Comparison of ENCODE assay signal across 23 cellular contexts in the genomic region with DNA sequence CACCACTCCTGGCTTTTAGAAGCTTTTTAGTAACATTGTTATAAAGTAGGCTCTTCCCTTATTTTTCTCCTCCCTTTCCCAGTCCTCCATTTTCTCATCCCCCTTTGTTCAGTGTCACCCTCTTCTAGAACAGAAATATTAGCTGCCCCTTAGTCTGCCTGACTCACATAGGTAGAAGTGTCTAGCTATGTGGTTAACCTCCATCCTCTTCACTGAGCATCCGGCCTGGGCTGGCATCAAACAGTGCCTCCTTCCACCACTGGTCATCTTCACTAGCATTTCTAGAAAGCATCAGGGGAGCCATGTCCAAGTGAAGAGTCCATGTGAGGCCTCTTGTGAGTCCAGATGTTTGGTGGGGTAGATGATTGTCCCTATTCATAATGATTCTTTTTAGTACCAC.
DNase-seq lines count a peak whose midpoint lies in the region; ATAC-seq and TF ChIP-seq lines count a peak whose summit lies in the region.
"Had no signal": no experiment of that assay in that cellular context is flagged by ENCODE, and none has a peak within 500 bp of the region (broad histone marks: within the 10 kb centered on the region; RNA-seq: fewer than 3 reads in every experiment).

No MANE protein-coding gene starts in this region.

- peaks cover 69% of the 10 kb centered on the region for H3K4me1 Mint-ChIP-seq in CD8-positive, alpha-beta T cell (ENCODE audit: low read depth)
- H3K4me1 Mint-ChIP-seq in T-cell: peaks cover 66 to 86% (median 69%) of the 10 kb centered on the region in 3 donors
- peaks cover 43 to 81% (median 72%) of the 10 kb centered on the region in 4 donors for H3K4me1 Mint-ChIP-seq in naive thymus-derived CD8-positive, alpha-beta T cell

- ATAC-seq in CD8-positive, alpha-beta T cell: no peak
- no peak for ATAC-seq in T-cell (replicated peaks in 1 of 4)
- ATAC-seq in naive thymus-derived CD8-positive, alpha-beta T cell: no peak
- ATAC-seq: Panc1 had no signal

- TF ChIP-seq CTCF in CD8-positive, alpha-beta T cell (IDR thresholded peaks at IDR 0.05): no peak
- TF ChIP-seq CTCF in BE2C (IDR thresholded peaks at IDR 0.05; ENCODE audit: low read depth, low read length): no peak

- no peaks in the 10 kb centered on the region for H3K36me3 ChIP-seq in CD8-positive, alpha-beta T cell (ENCODE audit: insufficient read depth, low read length)
- H3K36me3 ChIP-seq in BE2C: no peaks in the 10 kb centered on the region

- peak overlapping the region; percentile 0 for H3K4me3 Mint-ChIP-seq in CD8-positive, alpha-beta T cell
- H3K4me3 Mint-ChIP-seq in T-cell: peak overlapping the region in 1 of 3 donors; percentile 3
- H3K4me3 Mint-ChIP-seq in naive thymus-derived CD8-positive, alpha-beta T cell: peak overlapping the region in 6 of 10 donors; percentile 7 to 69 (median 24)
- H3K4me3 Mint-ChIP-seq: IgD-negative memory B cell had no signal

- peaks cover 59% of the 10 kb centered on the region for H3K4me1 ChIP-seq in CD8-positive, alpha-beta T cell (ENCODE audit: insufficient read depth, low read length)
- no peaks in the 10 kb centered on the region for H3K4me1 ChIP-seq in BE2C

- H3K27me3 Mint-ChIP-seq in CD8-positive, alpha-beta T cell (ENCODE audit: low read depth): no peaks in the 10 kb centered on the region
- no peaks in the 10 kb centered on the region for H3K27me3 Mint-ChIP-seq in T-cell
- H3K27me3 Mint-ChIP-seq in naive thymus-derived CD8-positive, alpha-beta T cell: no peaks in the 10 kb centered on the region
- H3K27me3 Mint-ChIP-seq: IgD-negative memory B cell had no signal

- no peak overlapping the region for H3K27ac ChIP-seq in CD8-positive, alpha-beta T cell (ENCODE audit: low read depth, low read length)
- H3K27ac ChIP-seq: 22Rv1 had no signal

- H3K27me3 ChIP-seq in CD8-positive, alpha-beta T cell (ENCODE audit: insufficient read depth, low read length): no peaks in the 10 kb centered on the region
- no peaks in the 10 kb centered on the region for H3K27me3 ChIP-seq in BE2C

- H3K36me3 Mint-ChIP-seq in CD8-positive, alpha-beta T cell: no peaks in the 10 kb centered on the region
- peaks cover 6% of the 10 kb centered on the region for H3K36me3 Mint-ChIP-seq in T-cell
- H3K36me3 Mint-ChIP-seq in naive thymus-derived CD8-positive, alpha-beta T cell: peaks cover 0 to 6% (median 0%) of the 10 kb centered on the region in 3 donors

- POLR2A ChIA-PET in CD8-positive, alpha-beta T cell (lab: Charles Lee): no interaction called here
- POLR2A ChIA-PET in T-cell (lab: Charles Lee): no interaction called here
- POLR2A ChIA-PET in naive thymus-derived CD8-positive, alpha-beta T cell (lab: Charles Lee): interaction anchor here (0.8 to 1.8 kb wide), 3 partner anchors 9 to 213 kb away, joined by 3 to 7 read pairs (median 4); a partner anchor contains a TSS

- no peaks in the 10 kb centered on the region for H3K9me3 ChIP-seq in CD8-positive, alpha-beta T cell (ENCODE audit: low read length)
- no peaks in the 10 kb centered on the region for H3K9me3 ChIP-seq in BE2C

- peak; percentile 17 for DNase-seq in NK-92 treated with Interleukin-12 subunit alpha and Interleukin-12 subunit beta, amount 100 ng/mL, for 24 hours (lab: John Stamatoyannopoulos, UW)
- DNase-seq in NK-92 (lab: John Stamatoyannopoulos, UW; ENCODE audit: unreplicated experiment) (no peak), T-cell (no peak), BE2C (no peak), COLO668 (lab: John Stamatoyannopoulos, UW; ENCODE audit: unreplicated experiment) (no peak), NCI-H2196 (lab: John Stamatoyannopoulos, UW; ENCODE audit: unreplicated experiment) (no peak)
- no peak for DNase-seq in CD8-positive, alpha-beta T cell
- DNase-seq in naive thymus-derived CD8-positive, alpha-beta T cell: no peak
- DNase-seq: DMS153, DND-41, HCEC 1CT, NCI-H1092, NCI-H1436, NCI-H187, NCI-H2081 treated with DMSO at 0.1 percent for 48 hours, NCI-H2171, NCI-H345, NCI-H524 treated with DMSO at 0.1 percent for 48 hours, NCI-H774, SHP77 treated with DMSO at 0.1 percent for 48 hours had no signal

- H3K4me3 ChIP-seq in CD8-positive, alpha-beta T cell (ENCODE audit: low read depth, low read length): no peak overlapping the region
- no peak overlapping the region for H3K4me3 ChIP-seq in BE2C (ENCODE audit: low read depth, low read length)

- intact Hi-C loops in CD8-positive, alpha-beta T cell (cut with DNase I, micrococcal nuclease): loop anchor here in 1 of 2 experiments (10.0 kb wide), 1 partner anchor 300 kb away; no protein-coding TSS in a partner anchor

- CTCF ChIA-PET in CD8-positive, alpha-beta T cell (lab: Charles Lee): interaction anchor here (1.0 kb wide), 1 partner anchor 81 kb away, joined by 5 read pairs; no protein-coding TSS in a partner anchor
- CTCF ChIA-PET in T-cell (lab: Charles Lee): interaction anchor here in 1 of 2 donors (0.6 kb wide), 1 partner anchor 112 kb away, joined by 3 read pairs; no protein-coding TSS in a partner anchor

- H3K9me3 Mint-ChIP-seq in CD8-positive, alpha-beta T cell: no peaks in the 10 kb centered on the region
- H3K9me3 Mint-ChIP-seq in T-cell: no peaks in the 10 kb centered on the region
- H3K9me3 Mint-ChIP-seq in naive thymus-derived CD8-positive, alpha-beta T cell: no peaks in the 10 kb centered on the region
- H3K9me3 Mint-ChIP-seq: IgD-negative memory B cell had no signal

- peak overlapping the region; percentile 58 for H3K27ac Mint-ChIP-seq in CD8-positive, alpha-beta T cell
- peak overlapping the region; percentile 12 to 32 for H3K27ac Mint-ChIP-seq in T-cell
- peak overlapping the region in 9 of 10 donors; percentile 29 to 83 (median 54) for H3K27ac Mint-ChIP-seq in naive thymus-derived CD8-positive, alpha-beta T cell
- H3K27ac Mint-ChIP-seq: IgD-negative memory B cell had no signal
